ENCODE assay signal across 8 cellular contexts in genomic region chrX:155457761-155458447, GRCh38. TPM values are rescaled to one million over a fixed set of nuclear protein-coding genes. Genes with fewer than 3 reads are reported as not detected.
DNase-seq lines count a peak whose midpoint lies in the region; ATAC-seq and TF ChIP-seq lines count a peak whose summit lies in the region.
"Not testable (repeated sequence)": the region's sequence is repeated elsewhere in the genome, so short reads cannot be mapped to it uniquely, and the experiment has no call there.

No MANE protein-coding gene starts in this region.

- not testable (repeated sequence) for H3K27me3 ChIP-seq in CD4-positive, CD25-positive, alpha-beta regulatory T cell (ENCODE audit: control insufficient read depth, insufficient read depth, low read length); PC-3 (ENCODE audit: low read length)

- not testable (repeated sequence) for H3K27ac Mint-ChIP-seq in CD4-positive, CD25-positive, alpha-beta regulatory T cell; central memory CD8-positive, alpha-beta T cell (ENCODE audit: low read depth); naive B cell

- POLR2A ChIA-PET in PC-3 (lab: Charles Lee; ENCODE audit: unreplicated experiment) = not testable (repeated sequence)

- not testable (repeated sequence) for H3K27me3 Mint-ChIP-seq in CD4-positive, CD25-positive, alpha-beta regulatory T cell; central memory CD8-positive, alpha-beta T cell; naive B cell

- not testable (repeated sequence) for DNase-seq in CD4-positive, CD25-positive, alpha-beta regulatory T cell; PC-3; central memory CD8-positive, alpha-beta T cell (ENCODE audit: low spot score in 2 of 2); naive B cell

- H3K4me3 ChIP-seq in CD4-positive, CD25-positive, alpha-beta regulatory T cell (ENCODE audit: low read depth, low read length); PC-3 (ENCODE audit: low read length): not testable (repeated sequence)

- H3K79me2 ChIP-seq in PC-3 (ENCODE audit: low read length) = not testable (repeated sequence)

- H2AFZ ChIP-seq in PC-3 (ENCODE audit: low read length) = not testable (repeated sequence)

- not testable (repeated sequence) for TF ChIP-seq CTCF in PC-3 (conservative IDR thresholded peaks at IDR 0.05; ENCODE audit: low read depth, low read length)

- H3K4me3 Mint-ChIP-seq in CD4-positive, CD25-positive, alpha-beta regulatory T cell; central memory CD8-positive, alpha-beta T cell; naive B cell: not testable (repeated sequence)

- H3K36me3 Mint-ChIP-seq in CD4-positive, CD25-positive, alpha-beta regulatory T cell; central memory CD8-positive, alpha-beta T cell (ENCODE audit: insufficient read depth); naive B cell: not testable (repeated sequence)

- H3K9me3 ChIP-seq in CD4-positive, CD25-positive, alpha-beta regulatory T cell (ENCODE audit: control insufficient read depth in 2 of 2, low read length in 2 of 2); PC-3 (ENCODE audit: low read length): not testable (repeated sequence)

- not testable (repeated sequence) for H3K4me2 ChIP-seq in PC-3 (ENCODE audit: low read length)

- ATAC-seq in CD4-positive, CD25-positive, alpha-beta regulatory T cell (ENCODE audit: low read depth in 2 of 2) = peak; percentile 71 to 74
- ATAC-seq in GM19035 (IDR thresholded peaks at IDR 0.05; ENCODE audit: unreplicated experiment) = peak; percentile 49
- peak; percentile 47 for ATAC-seq in GM21526 (IDR thresholded peaks at IDR 0.05; ENCODE audit: low FRiP score, unreplicated experiment)
- peak; percentile 51 for ATAC-seq in HG02840 (IDR thresholded peaks at IDR 0.05; ENCODE audit: low FRiP score, unreplicated experiment)
- ATAC-seq in HG03139 (IDR thresholded peaks at IDR 0.05; ENCODE audit: unreplicated experiment) = peak; percentile 58
- ATAC-seq in PC-3 = peak; percentile 71
- ATAC-seq in central memory CD8-positive, alpha-beta T cell (replicated peaks; ENCODE audit: extremely low read depth, poor library complexity, severe bottlenecking) = peak; percentile 67
- peak; percentile 65 to 67 for ATAC-seq in naive B cell (ENCODE audit: low read depth in 2 of 2)

- H3K9me3 Mint-ChIP-seq in CD4-positive, CD25-positive, alpha-beta regulatory T cell; central memory CD8-positive, alpha-beta T cell; naive B cell: not testable (repeated sequence)

- H4K20me1 ChIP-seq in PC-3 (ENCODE audit: low read length) = not testable (repeated sequence)

- H3K9ac ChIP-seq in PC-3 (ENCODE audit: low read length) = not testable (repeated sequence)

- not testable (repeated sequence) for H3K36me3 ChIP-seq in CD4-positive, CD25-positive, alpha-beta regulatory T cell (ENCODE audit: control insufficient read depth, insufficient read depth, low read length); PC-3 (ENCODE audit: low read depth, low read length)

- not testable (repeated sequence) for H3K27ac ChIP-seq in CD4-positive, CD25-positive, alpha-beta regulatory T cell (ENCODE audit: insufficient read depth, low read length, poor library complexity, severe bottlenecking); PC-3 (ENCODE audit: low read length)

- BruUV-seq in PC-3 (replicated peaks; lab: Mats Ljungman, UMichigan) = not testable (repeated sequence)

- CTCF ChIA-PET in PC-3 (lab: Charles Lee) = not testable (repeated sequence)

- not testable (repeated sequence) for H3K4me1 Mint-ChIP-seq in CD4-positive, CD25-positive, alpha-beta regulatory T cell; central memory CD8-positive, alpha-beta T cell; naive B cell

- H3K4me1 ChIP-seq in CD4-positive, CD25-positive, alpha-beta regulatory T cell (ENCODE audit: control insufficient read depth, insufficient read depth, low read length, poor library complexity, severe bottlenecking); PC-3 (ENCODE audit: insufficient read depth, low read length): not testable (repeated sequence)

- not testable (repeated sequence) for H3K9me2 ChIP-seq in PC-3 (replicated peaks; ENCODE audit: low read length)

- H3F3A ChIP-seq in PC-3 (ENCODE audit: low read length, unreplicated experiment) = not testable (repeated sequence)

- intact Hi-C loops in PC-3 (cut with micrococcal nuclease) = not testable (repeated sequence)

RNA-seq across cellular contexts. Expression of gene F8A3, which starts 0.5 kb away (rescaled TPM):
- 4.8 TPM for total RNA-seq in CD4-positive, CD25-positive, alpha-beta regulatory T cell
- polyA plus RNA-seq in CD4-positive, CD25-positive, alpha-beta regulatory T cell = 10 to 100 TPM in 1 of 4 donors, 1 to 10 TPM in 2, under 1 TPM in 1; 0.86 to 17.7 (median 4.0) TPM
- 0.07 and 2.2 TPM in 2 replicates for total RNA-seq in PC-3 (2014; rRNA removed)
- 10 to 100 TPM in 2 of 6 donors, 1 to 10 TPM in 3, under 1 TPM in 1; 0.32 to 34.5 (median 4.2) TPM for polyA plus RNA-seq in naive B cell (ENCODE audit: low read depth in 6 of 6)
